In the genomic region with DNA sequence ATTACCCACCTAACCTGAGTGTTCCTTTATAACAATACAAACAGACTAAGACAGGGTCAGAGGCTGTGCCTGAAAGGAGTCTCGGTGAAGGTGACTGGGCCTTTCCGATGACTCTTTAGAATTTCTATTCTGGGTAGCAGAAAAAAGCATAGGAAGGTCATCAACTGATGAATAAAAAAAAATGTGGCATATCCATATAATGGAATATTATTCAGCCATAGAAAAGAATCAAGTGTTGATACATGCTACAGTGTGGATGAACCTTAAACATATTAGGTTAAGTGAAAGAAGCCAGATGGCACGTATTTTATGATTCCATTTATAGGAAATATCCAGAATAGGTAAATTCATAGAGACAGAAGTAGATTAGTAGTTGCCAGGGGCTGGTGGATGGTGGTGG, we compare ENCODE assay signal across 9 cellular contexts.
"Had no signal": no experiment of that assay in that cellular context is flagged by ENCODE, and none has a peak within 500 bp of the region (broad histone marks: within the 10 kb centered on the region; RNA-seq: fewer than 3 reads in every experiment).

No MANE protein-coding gene starts in this region.

- H3K4me1 Mint-ChIP-seq: IgD-negative memory B cell had no signal

- H3K27ac Mint-ChIP-seq: IgD-negative memory B cell had no signal

- FAIRE-seq: HepG2, HTR-8/SVneo, K562 had no signal

- H3K4me2 ChIP-seq: KMS-11 had no signal

- H3K9ac ChIP-seq: KMS-11 had no signal

- H3K27ac ChIP-seq: HL-60, KMS-11 had no signal

- DNase-seq: IMR-90, KBM-7, KG1 had no signal

- ATAC-seq: HepG2, K562 had no signal

- H3K4me3 ChIP-seq: K562 had no signal
